ENCODE assay signal across 8 cellular contexts in genomic region chr4:113759696-113760093, GRCh38. TPM values are rescaled to one million over a fixed set of nuclear protein-coding genes. Genes with fewer than 3 reads are reported as not detected.
A peak's percentile ranks its signal among the peaks of the same experiment; 100 is the strongest.
DNase-seq lines count a peak whose midpoint lies in the region; ATAC-seq and TF ChIP-seq lines count a peak whose summit lies in the region.

No MANE protein-coding gene starts in this region.

- H3K36me3 ChIP-seq in gastrocnemius medialis = peaks cover 0 to 5% of the 10 kb centered on the region in 2 donors

- H3K4me1 Mint-ChIP-seq in T-cell = peaks cover 49 to 60% (median 56%) of the 10 kb centered on the region in 3 donors

- H3K36me3 Mint-ChIP-seq in T-cell = peaks cover 5% of the 10 kb centered on the region

- TF ChIP-seq POLR2A in gastrocnemius medialis (IDR thresholded peaks at IDR 0.05) = no peak

- H3K9me3 Mint-ChIP-seq in T-cell = no peaks in the 10 kb centered on the region

- peaks cover 32 to 44% of the 10 kb centered on the region in 2 donors for H3K4me1 ChIP-seq in gastrocnemius medialis

- intact Hi-C loops in gastrocnemius medialis (cut with DNase I; ENCODE audit: low total_unique reads) = loop anchor here (2.0 to 5.0 kb wide), 4 partner anchors 75 to 312 kb away; no protein-coding TSS in a partner anchor

- H3K4me3 ChIP-seq in GM12875 (ENCODE audit: low read depth, low read length) = peak overlapping the region; percentile 80
- H3K4me3 ChIP-seq in foreskin fibroblast (ENCODE audit: low read depth in 1 of 2, low read length in 2 of 2) = peak overlapping the region; percentile 73 to 97
- H3K4me3 ChIP-seq in gastrocnemius medialis = peak overlapping the region; percentile 76 to 90 (median 86)

- peak overlapping the region; percentile 88 to 98 (median 93) for H3K4me3 Mint-ChIP-seq in T-cell

- peak overlapping the region; percentile 93 to 99 for H3K27ac Mint-ChIP-seq in T-cell

- in situ Hi-C loops in gastrocnemius medialis (cut with MboI; ENCODE audit: low sequenced_read_pairs in 4 of 4) = loop anchor here (5.0 to 10.0 kb wide), 4 partner anchors 212 to 365 kb away; no protein-coding TSS in a partner anchor

- POLR2A ChIA-PET in T-cell (lab: Charles Lee) = no interaction called here

- peak overlapping the region; percentile 93 to 99 (median 98) for H3K27ac ChIP-seq in gastrocnemius medialis

- no peak for ATAC-seq in T-cell (replicated peaks in 1 of 4)
- ATAC-seq in gastrocnemius medialis = no peak
- no peak for ATAC-seq in HG02885 (IDR thresholded peaks at IDR 0.05; ENCODE audit: poor library complexity, unreplicated experiment)

- H3K27me3 Mint-ChIP-seq in T-cell = no peaks in the 10 kb centered on the region

- H3K9me3 ChIP-seq in gastrocnemius medialis = no peaks in the 10 kb centered on the region

- no peak for DNase-seq in T-cell
- peak in 1 of 2 donors; percentile 29 for DNase-seq in foreskin fibroblast
- DNase-seq in gastrocnemius medialis = no peak
- DNase-seq in iPS-NIHi7 (ENCODE audit: extremely low spot score) = no peak
- DNase-seq in SW480 (ENCODE audit: low spot score) = no peak
- DNase-seq in NCI-H510A (lab: John Stamatoyannopoulos, UW) = no peak

- no peaks in the 10 kb centered on the region for H3K27me3 ChIP-seq in gastrocnemius medialis

- CTCF ChIA-PET in T-cell (lab: Charles Lee) = interaction anchor here in 1 of 2 donors (1.8 kb wide), 1 partner anchor 212 kb away, joined by 8 read pairs; no protein-coding TSS in a partner anchor

- no peak for TF ChIP-seq CTCF in GM12875 (IDR thresholded peaks at IDR 0.05; ENCODE audit: borderline replicate concordance, insufficient read depth, low read depth, low read length)
- TF ChIP-seq CTCF in foreskin fibroblast (IDR thresholded peaks at IDR 0.05; ENCODE audit: low read depth, low read length) = no peak
- no peak for TF ChIP-seq CTCF in gastrocnemius medialis (IDR thresholded peaks at IDR 0.05 in 4 of 5, conservative IDR thresholded peaks at IDR 0.05 in 1 of 5)

RNA-seq across cellular contexts. Expression of gene CAMK2D, which starts 1.8 kb away (rescaled TPM):
- total RNA-seq in T-cell (10 to 100 TPM; 30.9 to 36.2 (median 35.4) TPM), gastrocnemius medialis (100 to 1,000 TPM in 3 of 4 donors, 10 to 100 TPM in 1; 73.2 to 149 (median 119) TPM)
